10 cellular contexts compared by ENCODE assay signal in genomic region chr15:85742186-85742751, GRCh38. TPM values are rescaled to one million over a fixed set of nuclear protein-coding genes. Genes with fewer than 3 reads are reported as not detected.
DNase-seq lines count a peak whose midpoint lies in the region; ATAC-seq and TF ChIP-seq lines count a peak whose summit lies in the region.
"Had no signal": no experiment of that assay in that cellular context is flagged by ENCODE, and none has a peak within 500 bp of the region (broad histone marks: within the 10 kb centered on the region; RNA-seq: fewer than 3 reads in every experiment).

No MANE protein-coding gene starts in this region.

- no peak for TF ChIP-seq CTCF in progenitor cell of endocrine pancreas (IDR thresholded peaks at IDR 0.05; ENCODE audit: unreplicated experiment)

- no peak for ATAC-seq in HG02763 (IDR thresholded peaks at IDR 0.05; ENCODE audit: unreplicated experiment)
- ATAC-seq in HG03565 (IDR thresholded peaks at IDR 0.05; ENCODE audit: unreplicated experiment): no peak
- no peak for ATAC-seq in GM18502 (IDR thresholded peaks at IDR 0.05; ENCODE audit: poor library complexity, unreplicated experiment)

- H3K4me3 Mint-ChIP-seq in progenitor cell of endocrine pancreas (ENCODE audit: low read depth): no peak overlapping the region

- in situ Hi-C loops in G401 (cut with HindIII; ENCODE audit: low sequenced_read_pairs): no loop called here

- H3K9me3 Mint-ChIP-seq in progenitor cell of endocrine pancreas (ENCODE audit: low read depth): no peaks in the 10 kb centered on the region
- H3K9me3 Mint-ChIP-seq: IgD-negative memory B cell had no signal

- H3K36me3 Mint-ChIP-seq in progenitor cell of endocrine pancreas (ENCODE audit: insufficient read depth): peaks cover 27% of the 10 kb centered on the region

- H3K27ac Mint-ChIP-seq in progenitor cell of endocrine pancreas: peak overlapping the region; percentile 18

- H3K27me3 Mint-ChIP-seq in progenitor cell of endocrine pancreas: no peaks in the 10 kb centered on the region
- H3K27me3 Mint-ChIP-seq: IgD-negative memory B cell had no signal

- H3K4me1 Mint-ChIP-seq in progenitor cell of endocrine pancreas (ENCODE audit: low read depth): no peaks in the 10 kb centered on the region
- H3K4me1 Mint-ChIP-seq: IgD-negative memory B cell had no signal

- DNase-seq in G401 (ENCODE audit: low spot score) (peak; percentile 34), NCI-H446 (lab: John Stamatoyannopoulos, UW) (peak; percentile 36 to 62), fibroblast of peridontal ligament (ENCODE audit: extremely low read depth) (peak; percentile 65), progenitor cell of endocrine pancreas (ENCODE audit: low spot score, unreplicated experiment) (no peak), COLO829 (ENCODE audit: low spot score) (no peak)
- DNase-seq: stimulated activated naive CD4-positive, alpha-beta T cell treated with Interleukin-2 at 50 U/mL for 16 hours had no signal

RNA-seq across cellular contexts. Expression of gene KLHL25, which starts 52.5 kb away (rescaled TPM):
- total RNA-seq in G401 (2014; rRNA removed; shearing (Covaris generic)): 11.2 and 15.6 TPM in 2 replicates
- 15.2 and 16.4 TPM in 2 replicates for total RNA-seq in progenitor cell of endocrine pancreas

Comparison
In these comparisons a context has a peak if more than half of its experiments do, and no peak if none do; other contexts are left out.
1. DNase-seq: peak in G401 (single experiment), NCI-H446 (2 of 2) and fibroblast of peridontal ligament (single experiment); none in progenitor cell of endocrine pancreas (single experiment) and COLO829 (single experiment).